ENCODE assay signal across 1 cellular context in genomic region chr7:139602143-139602722, GRCh38.
TF ChIP-seq lines count a peak whose summit lies in the region.

No MANE protein-coding gene starts in this region.

TF ChIP-seq in GM23338, 12 proteins besides CTCF, POLR2A, EP300 and RAD21 (continued from another document):
- no peak for TF ChIP-seq CREB1 (CRISPR knock-in tag; IDR thresholded peaks at IDR 0.05; ENCODE audit: low read depth)
